In genomic region chr3:149808209-149808829, GRCh38 we compare ENCODE assay signal across 8 cellular contexts.
DNase-seq lines count a peak whose midpoint lies in the region; ATAC-seq lines count a peak whose summit lies in the region.

No MANE protein-coding gene starts in this region.

- no peaks in the 10 kb centered on the region for H3K36me3 Mint-ChIP-seq in memory B cell

- no peaks in the 10 kb centered on the region for H3K9me3 Mint-ChIP-seq in memory B cell

- H3K4me3 Mint-ChIP-seq in memory B cell: no peak overlapping the region

- DNase-seq in C1 segment of cervical spinal cord (lab: John Stamatoyannopoulos, UW) (peak in 12 of 14 donors; percentile 4 to 73 (median 50)), HAP-1 (ENCODE audit: low spot score in 2 of 2) (peak; percentile 75 to 82), NCI-H526 (lab: John Stamatoyannopoulos, UW) (peak; percentile 69 to 89), memory B cell (ENCODE audit: low spot score in 2 of 2) (peak; percentile 40 to 54)
- DNase-seq in activated CD4-positive, alpha-beta T cell treated with anti-CD3 and anti-CD28 coated beads, Interleukin-2, amount 50 U/mL, for 1 hour: peak; percentile 48
- peak; percentile 29 for DNase-seq in effector CD8-positive, alpha-beta T cell (lab: John Stamatoyannopoulos, UW)
- peak; percentile 24 to 27 for DNase-seq in stimulated activated CD8-positive, alpha-beta memory T cell treated with anti-CD3 and anti-CD28 coated beads, Interleukin-4, amount 100 ng/mL, for 4 hours (ENCODE audit: low read depth in 2 of 2, low spot score in 1 of 2)

- peaks cover 8% of the 10 kb centered on the region for H3K4me1 Mint-ChIP-seq in memory B cell

- in situ Hi-C loops in HAP-1 (cut with MboI; ENCODE audit: low sequenced_read_pairs): no loop called here

- H3K36me3 ChIP-seq in HAP-1 (replicated peaks): no peaks in the 10 kb centered on the region

- H3K4me1 ChIP-seq in HAP-1: peaks cover 33% of the 10 kb centered on the region

- H3K27ac Mint-ChIP-seq in memory B cell: no peak overlapping the region

- no peaks in the 10 kb centered on the region for H3K27me3 Mint-ChIP-seq in memory B cell

- H3K4me3 ChIP-seq in HAP-1: no peak overlapping the region

- H3K27me3 ChIP-seq in HAP-1 (ENCODE audit: low read depth): no peaks in the 10 kb centered on the region

- ATAC-seq in memory B cell (ENCODE audit: low read depth): no peak
- no peak for ATAC-seq in GM18867 (IDR thresholded peaks at IDR 0.05; ENCODE audit: unreplicated experiment)

- no peaks in the 10 kb centered on the region; the same call in 1 of the 2 replicates for H3K9me3 ChIP-seq in HAP-1

Comparison
In these comparisons a context has a peak if more than half of its experiments do, and no peak if none do; other contexts are left out.
1. DNase-seq: peak in every context shown above with its lines; median percentile 79 in NCI-H526; 78 in HAP-1; 50 in C1 segment of cervical spinal cord; 48 in activated CD4-positive, alpha-beta T cell treated with anti-CD3 and anti-CD28 coated beads, Interleukin-2, amount 50 U/mL, for 1 hour; 47 in memory B cell; 29 in effector CD8-positive, alpha-beta T cell; 26 in stimulated activated CD8-positive, alpha-beta memory T cell treated with anti-CD3 and anti-CD28 coated beads, Interleukin-4, amount 100 ng/mL, for 4 hours.